ENCODE assay signal across 8 cellular contexts in genomic region chr11:124114942-124115781, GRCh38. TPM values are rescaled to one million over a fixed set of nuclear protein-coding genes. Genes with fewer than 3 reads are reported as not detected.
DNase-seq lines count a peak whose midpoint lies in the region; ATAC-seq, FAIRE-seq and TF ChIP-seq lines count a peak whose summit lies in the region.

A gene with protein sequence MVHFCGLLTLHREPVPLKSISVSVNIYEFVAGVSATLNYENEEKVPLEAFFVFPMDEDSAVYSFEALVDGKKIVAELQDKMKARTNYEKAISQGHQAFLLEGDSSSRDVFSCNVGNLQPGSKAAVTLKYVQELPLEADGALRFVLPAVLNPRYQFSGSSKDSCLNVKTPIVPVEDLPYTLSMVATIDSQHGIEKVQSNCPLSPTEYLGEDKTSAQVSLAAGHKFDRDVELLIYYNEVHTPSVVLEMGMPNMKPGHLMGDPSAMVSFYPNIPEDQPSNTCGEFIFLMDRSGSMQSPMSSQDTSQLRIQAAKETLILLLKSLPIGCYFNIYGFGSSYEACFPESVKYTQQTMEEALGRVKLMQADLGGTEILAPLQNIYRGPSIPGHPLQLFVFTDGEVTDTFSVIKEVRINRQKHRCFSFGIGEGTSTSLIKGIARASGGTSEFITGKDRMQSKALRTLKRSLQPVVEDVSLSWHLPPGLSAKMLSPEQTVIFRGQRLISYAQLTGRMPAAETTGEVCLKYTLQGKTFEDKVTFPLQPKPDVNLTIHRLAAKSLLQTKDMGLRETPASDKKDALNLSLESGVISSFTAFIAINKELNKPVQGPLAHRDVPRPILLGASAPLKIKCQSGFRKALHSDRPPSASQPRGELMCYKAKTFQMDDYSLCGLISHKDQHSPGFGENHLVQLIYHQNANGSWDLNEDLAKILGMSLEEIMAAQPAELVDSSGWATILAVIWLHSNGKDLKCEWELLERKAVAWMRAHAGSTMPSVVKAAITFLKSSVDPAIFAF (plus strand): TSS chr11:124115450. CDS start chr11:124117512, 2,062 bp downstream.

- H3K36me3 ChIP-seq in A673 (ENCODE audit: insufficient read depth, low read length, poor library complexity, severe bottlenecking) = no peaks in the 10 kb centered on the region
- no peaks in the 10 kb centered on the region for H3K36me3 ChIP-seq in HepG2 (replicated peaks in 1 of 2; ENCODE audit: control insufficient read depth in 1 of 2, insufficient read depth in 2 of 2, low read length in 2 of 2)

- H3K9ac ChIP-seq in HepG2 (ENCODE audit: insufficient read depth, low read depth, low read length) = peak within 1 kb of the TSS; percentile 37; the same call in 1 of the 2 replicates

- peak within 1 kb of the TSS; percentile 36 for H3K27ac ChIP-seq in A673 (ENCODE audit: low read depth, low read length, poor library complexity, severe bottlenecking)
- peak within 1 kb of the TSS in 28 of 59 donors; percentile 15 to 67 (median 45) for H3K27ac ChIP-seq in dorsolateral prefrontal cortex
- H3K27ac ChIP-seq in HepG2 (ENCODE audit: extremely low read length, insufficient read depth, low read length) = no peak within 1 kb of the TSS

- H3K4me1 ChIP-seq in A673 (ENCODE audit: insufficient read depth, low read length, poor library complexity, severe bottlenecking) (peaks cover 12% of the 10 kb centered on the region), HepG2 (ENCODE audit: insufficient read depth, low read length) (peaks cover 16% of the 10 kb centered on the region)

- TF ChIP-seq CTCF in A673 (conservative IDR thresholded peaks at IDR 0.05; ENCODE audit: low read depth, low read length) (no peak), dorsolateral prefrontal cortex (IDR thresholded peaks at IDR 0.05 in 54 of 56, conservative IDR thresholded peaks at IDR 0.05 in 2 of 56; ENCODE audit: low read depth in 1 of 56, partially characterized antibody in 56 of 56) (peak in 4 of 56 donors; percentile 11 to 22 (median 19)), HepG2 (CRISPR knock-in tag; IDR thresholded peaks at IDR 0.05) (no peak)

- POLR2A ChIA-PET in A673 (lab: Charles Lee; ENCODE audit: low non-redundant PET) (no interaction called here), HepG2 (lab: Yijun Ruan, JAX) (no interaction called here)

- DNase-seq in A673 (ENCODE audit: low spot score) (peak; percentile 94), NCI-H226 (peak; percentile 54), dorsolateral prefrontal cortex (peak; percentile 6 to 85 (median 60)), HepG2 (ENCODE audit: low spot score) (peak; percentile 67)
- peak; percentile 52 to 80 for DNase-seq in activated CD4-positive, alpha-beta T cell treated with anti-CD3 and anti-CD28 coated beads, Interleukin-2, amount 50 U/mL, for 24 hours (ENCODE audit: low read depth in 1 of 2, low spot score in 1 of 2)
- peak; percentile 73 for DNase-seq in stimulated activated CD4-positive, alpha-beta T cell treated with anti-CD3 and anti-CD28 coated beads, Interleukin-4, amount 100 ng/mL, for 1 hour

- H3K27me3 ChIP-seq in A673 (replicated peaks; ENCODE audit: insufficient read depth, low read depth, low read length, poor library complexity) = no peaks in the 10 kb centered on the region
- no peaks in the 10 kb centered on the region for H3K27me3 ChIP-seq in dorsolateral prefrontal cortex
- no peaks in the 10 kb centered on the region for H3K27me3 ChIP-seq in HepG2 (ENCODE audit: control insufficient read depth in 1 of 2, insufficient read depth in 2 of 2, low read length in 2 of 2)

- H3K4me2 ChIP-seq in HepG2 (ENCODE audit: low read depth, low read length) = peak within 1 kb of the TSS; percentile 81

- H3K4me3 ChIP-seq in A673 (ENCODE audit: low read depth, low read length, poor library complexity, severe bottlenecking) = peak within 1 kb of the TSS; percentile 51
- H3K4me3 ChIP-seq in dorsolateral prefrontal cortex = peak within 1 kb of the TSS; percentile 36 to 82 (median 67)
- peak within 1 kb of the TSS; percentile 31 to 47 (median 41); a peak in 4 of 6 replicates for H3K4me3 ChIP-seq in HepG2 (replicated peaks in 1 of 3; ENCODE audit: insufficient read depth in 1 of 3, low read depth in 2 of 3, low read length in 3 of 3)

- FAIRE-seq in HepG2 (lab: Jason Lieb, UNC) = peak; percentile 40

- H3K9me3 ChIP-seq in A673 (ENCODE audit: low read depth, low read length, poor library complexity, severe bottlenecking) (no peaks in the 10 kb centered on the region), HepG2 (ENCODE audit: low read length) (no peaks in the 10 kb centered on the region)

- H3K79me2 ChIP-seq in HepG2 (ENCODE audit: insufficient read depth, low read length) = no peaks in the 10 kb centered on the region

- CTCF ChIA-PET in A673 (lab: Charles Lee) (interaction anchor here (1.1 kb wide), 1 partner anchor 8 kb away, joined by 3 read pairs; no protein-coding TSS in a partner anchor), HepG2 (lab: Yijun Ruan, JAX; ENCODE audit: low intra/inter-chr PET ratio, low total read pairs) (no interaction called here)

- TF ChIP-seq RAD21 in HepG2 (CRISPR knock-in tag; IDR thresholded peaks at IDR 0.05) = no peak

- intact Hi-C loops in A673 (cut with micrococcal nuclease; ENCODE audit: unreplicated experiment) = no loop called here
- intact Hi-C loops in dorsolateral prefrontal cortex (cut with DNase I) = no loop called here
- intact Hi-C loops in HepG2 (cut with micrococcal nuclease; ENCODE audit: unreplicated experiment) = no loop called here

- H2AFZ ChIP-seq in HepG2 (ENCODE audit: low read length) = peak within 1 kb of the TSS; percentile 58

- no peaks in the 10 kb centered on the region for H4K20me1 ChIP-seq in HepG2 (ENCODE audit: insufficient read depth, low read length)

- in situ Hi-C loops in HepG2 (cut with HindIII; ENCODE audit: extremely low pct_ligation_motif_present, low pct_unique_long_range_greater_than_20kb) = no loop called here

- no peak for TF ChIP-seq EP300 in HepG2 (IDR thresholded peaks at IDR 0.05; ENCODE audit: low read depth in 2 of 2, low read length in 2 of 2)
- TF ChIP-seq EP300 in HepG2 (CRISPR knock-in tag; IDR thresholded peaks at IDR 0.05; ENCODE audit: borderline replicate concordance) = no peak

- 3% methylated on average over 16 of the region's 16 CpGs for WGBS in HepG2 (ENCODE audit: low lambda C conversion rate)

- peak; percentile 30 to 59; a peak in 1 of 4 replicates for TF ChIP-seq POLR2A in HepG2 (IDR thresholded peaks at IDR 0.05; ENCODE audit: insufficient read depth in 1 of 2, low read depth in 2 of 2, low read length in 2 of 2)

- no TSS peak for BruUV-seq in A673 (replicated peaks; lab: Mats Ljungman, UMichigan)
- no TSS peak for BruUV-seq in HepG2 (replicated peaks; lab: Mats Ljungman, UMichigan)

- ATAC-seq in GM18519 (IDR thresholded peaks at IDR 0.05; ENCODE audit: low FRiP score, unreplicated experiment) (peak; percentile 98), HG03039 (IDR thresholded peaks at IDR 0.05; ENCODE audit: unreplicated experiment) (peak; percentile 100), HepG2 (peak; percentile 99)

TF ChIP-seq in HepG2, 621 proteins besides CTCF, POLR2A, EP300 and RAD21 (continues in another document):
- TF ChIP-seq RFXANK (CRISPR knock-in tag; IDR thresholded peaks at IDR 0.05) (no peak), ZNF589 (CRISPR knock-in tag; conservative IDR thresholded peaks at IDR 0.05) (no peak), ZNF652 (CRISPR knock-in tag; IDR thresholded peaks at IDR 0.05; ENCODE audit: borderline replicate concordance, low read depth) (no peak), ZNF850 (CRISPR knock-in tag; conservative IDR thresholded peaks at IDR 0.05) (no peak), CREB1 (IDR thresholded peaks at IDR 0.05) (no peak), CREB1 (CRISPR knock-in tag; IDR thresholded peaks at IDR 0.05) (no peak), PCBP1 (IDR thresholded peaks at IDR 0.05; ENCODE audit: borderline replicate concordance, low read depth, low read length) (no peak), SRSF9 (IDR thresholded peaks at IDR 0.05; ENCODE audit: borderline replicate concordance, insufficient read depth, low read depth, low read length, poor library complexity, severe bottlenecking) (no peak)

RNA-seq across cellular contexts. Expression of the gene that starts here (rescaled TPM):
- total RNA-seq in A673 (2021) (11.2 and 12.8 TPM in 2 replicates), dorsolateral prefrontal cortex (10 to 100 TPM; 12.2 to 47.8 (median 20.6) TPM), HepG2 (2016; rRNA removed; fragmentation: Illumina TruSeq; extraction: Trizol) (1.3 and 1.4 TPM in 2 replicates)
- 0.20 and 0.26 TPM in 2 replicates for total RNA-seq in HepG2 (2016; cell fraction: cytosol; rRNA removed; fragmentation: Illumina TruSeq; extraction: Trizol; ENCODE audit: low read depth)
- 1.3 and 1.7 TPM in 2 replicates for total RNA-seq in HepG2 (2016; cell fraction: insoluble cytoplasmic fraction; rRNA removed; fragmentation: Illumina TruSeq; extraction: Trizol)
- total RNA-seq in HepG2 (2016; cell fraction: membrane; rRNA removed; fragmentation: Illumina TruSeq; extraction: Trizol) = 0.43 and 0.65 TPM in 2 replicates
- 1.0 and 1.4 TPM in 2 replicates for total RNA-seq in HepG2 (2016; cell fraction: nucleus; rRNA removed; fragmentation: Illumina TruSeq; extraction: Trizol)
- 1.6 and 1.8 TPM in 2 replicates for polyA plus RNA-seq in HepG2 (2011; rRNA removed)
- polyA plus RNA-seq in HepG2 (2011; cell fraction: cytosol; rRNA removed) = 1.1 and 1.4 TPM in 2 replicates
- 2.2 and 2.4 TPM in 2 replicates for polyA plus RNA-seq in HepG2 (2011; cell fraction: nucleus; rRNA removed)
- 1.2 and 1.4 TPM in 2 replicates for polyA plus RNA-seq in HepG2 (2012)
- 0.09 and 0.14 TPM in 2 replicates for polyA plus RNA-seq in HepG2 (2016; cell fraction: cytosol; fragmentation: Illumina TruSeq; extraction: Trizol; ENCODE audit: low read depth)
- polyA plus RNA-seq in HepG2 (2016; cell fraction: insoluble cytoplasmic fraction; fragmentation: Illumina TruSeq; extraction: Trizol; ENCODE audit: low read depth) = 1.2 and 2.1 TPM in 2 replicates
- polyA plus RNA-seq in HepG2 (2016; cell fraction: membrane; fragmentation: Illumina TruSeq; extraction: Trizol; ENCODE audit: low read depth) = 0.31 and 0.73 TPM in 2 replicates
- 1.5 and 2.0 TPM in 2 replicates for polyA plus RNA-seq in HepG2 (2016; cell fraction: nucleus; fragmentation: Illumina TruSeq; extraction: Trizol; ENCODE audit: insufficient read depth, low read depth)
- 1.0 and 141 TPM in 2 replicates for polyA minus RNA-seq in HepG2 (2011; rRNA and poly(A)+ RNA removed; ENCODE audit: low replicate concordance)
- 0.99 and 1.9 TPM in 2 replicates for polyA minus RNA-seq in HepG2 (2011; cell fraction: cytosol; rRNA and poly(A)+ RNA removed)
- 2.3 and 2.7 TPM in 2 replicates for polyA minus RNA-seq in HepG2 (2011; cell fraction: nucleus; rRNA and poly(A)+ RNA removed)
